In the genomic region with DNA sequence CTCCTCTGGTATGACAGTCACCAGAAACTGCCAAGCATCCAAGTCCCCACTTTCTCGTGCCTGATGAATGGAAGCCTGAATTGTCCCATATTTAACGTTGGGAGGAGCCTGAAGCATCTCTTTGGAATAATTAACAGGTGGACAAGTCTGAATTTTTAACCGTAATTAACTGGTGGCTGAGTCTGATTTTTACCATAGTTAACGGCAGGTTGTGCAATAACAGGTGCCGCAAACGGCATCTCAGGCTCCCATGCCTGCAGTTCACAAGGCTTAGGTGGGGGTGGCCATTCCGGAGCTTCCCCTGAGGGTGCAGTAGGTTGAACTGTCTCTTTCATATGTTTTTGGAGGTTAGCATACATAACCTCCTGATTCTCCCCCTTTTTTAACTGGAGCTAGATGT, we compare ENCODE assay signal across 21 cellular contexts. TPM values are rescaled to one million over a fixed set of nuclear protein-coding genes. Genes with fewer than 3 reads are reported as not detected.
DNase-seq lines count a peak whose midpoint lies in the region; ATAC-seq and TF ChIP-seq lines count a peak whose summit lies in the region.
"Had no signal": no experiment of that assay in that cellular context is flagged by ENCODE, and none has a peak within 500 bp of the region (broad histone marks: within the 10 kb centered on the region; RNA-seq: fewer than 3 reads in every experiment).

No MANE protein-coding gene starts in this region.

- H3K4me1 Mint-ChIP-seq in activated CD4-positive, alpha-beta T cell treated with anti-CD3 and anti-CD28 coated beads, Interleukin-2, amount 10 ng/mL, durations not matched to agents 24 days and 14 days = peaks cover 54% of the 10 kb centered on the region
- H3K4me1 Mint-ChIP-seq in stimulated activated naive CD8-positive, alpha-beta T cell treated with anti-CD3 and anti-CD28 coated beads, Interleukin-15, Interleukin-2, amounts not matched to agents 100 ng/mL and 50 ng/mL, for 24 hours (ENCODE audit: low read depth) = peaks cover 84% of the 10 kb centered on the region
- peaks cover 59% of the 10 kb centered on the region for H3K4me1 Mint-ChIP-seq in activated naive CD8-positive, alpha-beta T cell treated with anti-CD3 and anti-CD28 coated beads, Interleukin-2, amount 10 ng/mL, durations not matched to agents 7 days and 5 days
- H3K4me1 Mint-ChIP-seq in CD14-positive monocyte = peaks cover 34% of the 10 kb centered on the region

- ATAC-seq in stimulated activated naive CD8-positive, alpha-beta T cell treated with anti-CD3 and anti-CD28 coated beads, Interleukin-15, Interleukin-2, amounts not matched to agents 100 U/mL and 50 U/mL, for 24 hours = no peak
- no peak for ATAC-seq in activated naive CD8-positive, alpha-beta T cell treated with anti-CD3 and anti-CD28 coated beads, Interleukin-2, amount 10 ng/mL, durations not matched to agents 7 days and 5 days (ENCODE audit: low read depth)
- no peak for ATAC-seq in GM19463 (IDR thresholded peaks at IDR 0.05; ENCODE audit: unreplicated experiment)
- ATAC-seq: left lung, PC-3 had no signal

- peaks cover 7% of the 10 kb centered on the region for H3K9me3 Mint-ChIP-seq in activated CD4-positive, alpha-beta T cell treated with anti-CD3 and anti-CD28 coated beads, Interleukin-2, amount 10 ng/mL, durations not matched to agents 24 days and 14 days
- peaks cover 8% of the 10 kb centered on the region for H3K9me3 Mint-ChIP-seq in stimulated activated naive CD8-positive, alpha-beta T cell treated with anti-CD3 and anti-CD28 coated beads, Interleukin-15, Interleukin-2, amounts not matched to agents 100 ng/mL and 50 ng/mL, for 24 hours
- peaks cover 16% of the 10 kb centered on the region for H3K9me3 Mint-ChIP-seq in activated naive CD8-positive, alpha-beta T cell treated with anti-CD3 and anti-CD28 coated beads, Interleukin-2, amount 10 ng/mL, durations not matched to agents 7 days and 5 days
- H3K9me3 Mint-ChIP-seq in CD14-positive monocyte = peaks cover 11 to 25% (median 19%) of the 10 kb centered on the region in 7 donors

- H3K36me3 Mint-ChIP-seq in activated CD4-positive, alpha-beta T cell treated with anti-CD3 and anti-CD28 coated beads, Interleukin-2, amount 10 ng/mL, durations not matched to agents 24 days and 14 days (ENCODE audit: low read depth) = peaks cover 32% of the 10 kb centered on the region
- H3K36me3 Mint-ChIP-seq in stimulated activated naive CD8-positive, alpha-beta T cell treated with anti-CD3 and anti-CD28 coated beads, Interleukin-15, Interleukin-2, amounts not matched to agents 100 ng/mL and 50 ng/mL, for 24 hours (ENCODE audit: low read depth) = peaks cover 21% of the 10 kb centered on the region
- peaks cover 44% of the 10 kb centered on the region for H3K36me3 Mint-ChIP-seq in activated naive CD8-positive, alpha-beta T cell treated with anti-CD3 and anti-CD28 coated beads, Interleukin-2, amount 10 ng/mL, durations not matched to agents 7 days and 5 days
- peaks cover 14% of the 10 kb centered on the region in 2 donors for H3K36me3 Mint-ChIP-seq in CD14-positive monocyte

- H3K27me3 Mint-ChIP-seq in activated CD4-positive, alpha-beta T cell treated with anti-CD3 and anti-CD28 coated beads, Interleukin-2, amount 10 ng/mL, durations not matched to agents 24 days and 14 days = no peaks in the 10 kb centered on the region
- no peaks in the 10 kb centered on the region for H3K27me3 Mint-ChIP-seq in stimulated activated naive CD8-positive, alpha-beta T cell treated with anti-CD3 and anti-CD28 coated beads, Interleukin-15, Interleukin-2, amounts not matched to agents 100 ng/mL and 50 ng/mL, for 24 hours
- no peaks in the 10 kb centered on the region for H3K27me3 Mint-ChIP-seq in activated naive CD8-positive, alpha-beta T cell treated with anti-CD3 and anti-CD28 coated beads, Interleukin-2, amount 10 ng/mL, durations not matched to agents 7 days and 5 days
- H3K27me3 Mint-ChIP-seq in CD14-positive monocyte (ENCODE audit: low read depth in 3 of 3) = no peaks in the 10 kb centered on the region

- TF ChIP-seq CTCF in CD14-positive monocyte (IDR thresholded peaks at IDR 0.05) = no peak

- H3K4me3 Mint-ChIP-seq in activated CD4-positive, alpha-beta T cell treated with anti-CD3 and anti-CD28 coated beads, Interleukin-2, amount 10 ng/mL, durations not matched to agents 24 days and 14 days = peak overlapping the region; percentile 52
- H3K4me3 Mint-ChIP-seq in stimulated activated naive CD8-positive, alpha-beta T cell treated with anti-CD3 and anti-CD28 coated beads, Interleukin-15, Interleukin-2, amounts not matched to agents 100 ng/mL and 50 ng/mL, for 24 hours = peak overlapping the region; percentile 47
- peak overlapping the region; percentile 54 for H3K4me3 Mint-ChIP-seq in activated naive CD8-positive, alpha-beta T cell treated with anti-CD3 and anti-CD28 coated beads, Interleukin-2, amount 10 ng/mL, durations not matched to agents 7 days and 5 days
- H3K4me3 Mint-ChIP-seq in CD14-positive monocyte = no peak overlapping the region

- POLR2A ChIA-PET in activated naive CD8-positive, alpha-beta T cell treated with anti-CD3 and anti-CD28 coated beads, Interleukin-2, amount 10 ng/mL, durations not matched to agents 7 days and 5 days (lab: Charles Lee) = interaction anchor here (0.6 to 7.3 kb wide), 6 partner anchors 51 to 190 kb away, joined by 3 to 81 read pairs (median 4); a partner anchor contains a TSS

- peak; percentile 58 for DNase-seq in activated CD4-positive, alpha-beta T cell treated with anti-CD3 and anti-CD28 coated beads, Interleukin-2, amount 10 ng/mL, durations not matched to agents 24 days and 14 days
- no peak for DNase-seq in activated CD4-positive, alpha-beta T cell treated with anti-CD3 and anti-CD28 coated beads for 4 hours
- no peak for DNase-seq in stimulated activated naive CD8-positive, alpha-beta T cell treated with anti-CD3 and anti-CD28 coated beads, Interleukin-15, Interleukin-2, amounts not matched to agents 100 U/mL and 50 U/mL, for 24 hours
- DNase-seq in activated naive CD8-positive, alpha-beta T cell treated with anti-CD3 and anti-CD28 coated beads, Interleukin-2, amount 10 ng/mL, durations not matched to agents 7 days and 5 days = no peak
- no peak for DNase-seq in CD14-positive monocyte (ENCODE audit: low spot score)
- DNase-seq in hepatic stellate cell (ENCODE audit: low spot score) = no peak
- DNase-seq: activated CD4-positive, alpha-beta T cell treated with anti-CD3 and anti-CD28 coated beads, Interleukin-2, amount 50 U/mL, for 1 hour; DMS153; GM23248; left lung; mesendoderm; NCI-H146; NCI-H510A treated with DMSO at 0.1 percent for 48 hours; NK-92 treated with Interleukin-12 subunit alpha and Interleukin-12 subunit beta, amount 100 ng/mL, for 24 hours; PC-3; SK-N-SH; T-helper 9 cell; tibial artery had no signal

- intact Hi-C loops in activated CD4-positive, alpha-beta T cell treated with anti-CD3 and anti-CD28 coated beads, Interleukin-2, amount 10 ng/mL, durations not matched to agents 24 days and 14 days (cut with micrococcal nuclease) = loop anchor here (5.0 kb wide), 1 partner anchor 122 kb away; a partner anchor contains a TSS
- intact Hi-C loops in CD14-positive monocyte (cut with micrococcal nuclease) = no loop called here

- H3K27ac Mint-ChIP-seq in activated CD4-positive, alpha-beta T cell treated with anti-CD3 and anti-CD28 coated beads, Interleukin-2, amount 10 ng/mL, durations not matched to agents 24 days and 14 days = peak overlapping the region; percentile 77
- H3K27ac Mint-ChIP-seq in stimulated activated naive CD8-positive, alpha-beta T cell treated with anti-CD3 and anti-CD28 coated beads, Interleukin-15, Interleukin-2, amounts not matched to agents 100 ng/mL and 50 ng/mL, for 24 hours = peak overlapping the region; percentile 88
- peak overlapping the region; percentile 56 for H3K27ac Mint-ChIP-seq in activated naive CD8-positive, alpha-beta T cell treated with anti-CD3 and anti-CD28 coated beads, Interleukin-2, amount 10 ng/mL, durations not matched to agents 7 days and 5 days
- no peak overlapping the region for H3K27ac Mint-ChIP-seq in CD14-positive monocyte

RNA-seq across cellular contexts. Expression of a gene that starts 2.0 kb away (rescaled TPM):
- total RNA-seq in activated CD4-positive, alpha-beta T cell treated with anti-CD3 and anti-CD28 coated beads, Interleukin-2, amount 10 ng/mL, durations not matched to agents 24 days and 14 days = 61.1 and 62.7 TPM in 2 replicates
- total RNA-seq in activated naive CD8-positive, alpha-beta T cell treated with anti-CD3 and anti-CD28 coated beads, Interleukin-2, amount 10 ng/mL, durations not matched to agents 7 days and 5 days = 100 to 1,000 TPM; 285 to 288 TPM
- polyA plus RNA-seq in CD14-positive monocyte = 100 to 1,000 TPM; 167 to 269 TPM
- total RNA-seq: GM23248, HT1080, PC-3 had no signal
- polyA plus RNA-seq: GM23248, SK-N-SH had no signal

RNA-seq across cellular contexts. Expression of a gene that starts 50.6 kb away (rescaled TPM):
- total RNA-seq in activated CD4-positive, alpha-beta T cell treated with anti-CD3 and anti-CD28 coated beads, Interleukin-2, amount 10 ng/mL, durations not matched to agents 24 days and 14 days = 40.5 and 45.0 TPM in 2 replicates
- 100 to 1,000 TPM; 203 to 212 TPM for total RNA-seq in activated naive CD8-positive, alpha-beta T cell treated with anti-CD3 and anti-CD28 coated beads, Interleukin-2, amount 10 ng/mL, durations not matched to agents 7 days and 5 days
- polyA plus RNA-seq in CD14-positive monocyte = 100 to 1,000 TPM in 1 of 2 donors, 10 to 100 TPM in 1; 54.5 to 115 TPM
- total RNA-seq: GM23248, HT1080, PC-3 had no signal
- polyA plus RNA-seq: GM23248, SK-N-SH had no signal

Comparison
In these comparisons a context has a peak if more than half of its experiments do, and no peak if none do; other contexts are left out.
1. H3K27ac Mint-ChIP-seq: peak in activated CD4-positive, alpha-beta T cell treated with anti-CD3 and anti-CD28 coated beads, Interleukin-2, amount 10 ng/mL, durations not matched to agents 24 days and 14 days (single experiment), stimulated activated naive CD8-positive, alpha-beta T cell treated with anti-CD3 and anti-CD28 coated beads, Interleukin-15, Interleukin-2, amounts not matched to agents 100 ng/mL and 50 ng/mL, for 24 hours (single experiment) and activated naive CD8-positive, alpha-beta T cell treated with anti-CD3 and anti-CD28 coated beads, Interleukin-2, amount 10 ng/mL, durations not matched to agents 7 days and 5 days (single experiment); none in CD14-positive monocyte (0 of 7).
2. H3K4me3 Mint-ChIP-seq: peak in activated CD4-positive, alpha-beta T cell treated with anti-CD3 and anti-CD28 coated beads, Interleukin-2, amount 10 ng/mL, durations not matched to agents 24 days and 14 days (single experiment), stimulated activated naive CD8-positive, alpha-beta T cell treated with anti-CD3 and anti-CD28 coated beads, Interleukin-15, Interleukin-2, amounts not matched to agents 100 ng/mL and 50 ng/mL, for 24 hours (single experiment) and activated naive CD8-positive, alpha-beta T cell treated with anti-CD3 and anti-CD28 coated beads, Interleukin-2, amount 10 ng/mL, durations not matched to agents 7 days and 5 days (single experiment); none in CD14-positive monocyte (0 of 2).